Comparison of ENCODE assay signal across 1 cellular context in the genomic region with DNA sequence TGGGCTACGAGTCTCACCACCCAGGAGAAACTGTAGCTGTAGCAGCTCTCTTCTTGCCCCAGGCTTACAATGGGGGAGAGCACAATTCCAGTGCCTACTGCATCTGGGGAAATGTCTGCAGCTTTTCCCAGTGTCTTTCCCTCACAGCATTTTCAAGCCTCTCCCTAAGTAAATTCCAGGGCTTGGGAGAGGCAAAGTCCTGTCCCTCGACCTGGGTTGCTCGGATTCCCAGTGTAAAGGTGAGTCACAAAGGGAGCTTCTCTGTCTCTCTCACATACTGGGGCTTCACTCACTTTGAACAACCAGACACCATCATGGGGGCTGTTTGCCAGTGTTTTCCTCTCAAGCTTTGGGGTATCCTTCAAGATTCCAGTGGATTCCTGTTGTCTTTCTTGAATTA.
TF ChIP-seq lines count a peak whose summit lies in the region.

No MANE protein-coding gene starts in this region.

TF ChIP-seq in WTC11, 78 proteins besides CTCF, POLR2A, EP300 and RAD21 (continued from another document):
- TF ChIP-seq ZNF425 (CRISPR knock-in tag; conservative IDR thresholded peaks at IDR 0.05) (no peak), PRRX2 (CRISPR knock-in tag; IDR thresholded peaks at IDR 0.05) (no peak), USF1 (CRISPR knock-in tag; IDR thresholded peaks at IDR 0.05) (no peak), OVOL2 (CRISPR knock-in tag; IDR thresholded peaks at IDR 0.05; ENCODE audit: borderline replicate concordance) (no peak), EMX1 (CRISPR knock-in tag; IDR thresholded peaks at IDR 0.05) (no peak), ELF4 (CRISPR knock-in tag; IDR thresholded peaks at IDR 0.05; ENCODE audit: low read depth) (no peak), TCF7 (CRISPR knock-in tag; IDR thresholded peaks at IDR 0.05; ENCODE audit: low read depth) (no peak), PRDM15 (CRISPR knock-in tag; IDR thresholded peaks at IDR 0.05) (no peak), JAZF1 (CRISPR knock-in tag; IDR thresholded peaks at IDR 0.05) (no peak), ZNF219 (CRISPR knock-in tag; IDR thresholded peaks at IDR 0.05; ENCODE audit: borderline replicate concordance) (no peak), CREM (CRISPR knock-in tag; IDR thresholded peaks at IDR 0.05) (no peak), E2F5 (CRISPR knock-in tag; IDR thresholded peaks at IDR 0.05) (no peak), MLX (CRISPR knock-in tag; IDR thresholded peaks at IDR 0.05) (no peak)
- TF ChIP-seq, protein P1, sequence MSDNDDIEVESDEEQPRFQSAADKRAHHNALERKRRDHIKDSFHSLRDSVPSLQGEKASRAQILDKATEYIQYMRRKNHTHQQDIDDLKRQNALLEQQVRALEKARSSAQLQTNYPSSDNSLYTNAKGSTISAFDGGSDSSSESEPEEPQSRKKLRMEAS (CRISPR knock-in tag; IDR thresholded peaks at IDR 0.05) = no peak
- TF ChIP-seq, protein P2, sequence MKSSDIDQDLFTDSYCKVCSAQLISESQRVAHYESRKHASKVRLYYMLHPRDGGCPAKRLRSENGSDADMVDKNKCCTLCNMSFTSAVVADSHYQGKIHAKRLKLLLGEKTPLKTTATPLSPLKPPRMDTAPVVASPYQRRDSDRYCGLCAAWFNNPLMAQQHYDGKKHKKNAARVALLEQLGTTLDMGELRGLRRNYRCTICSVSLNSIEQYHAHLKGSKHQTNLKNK (CRISPR knock-in tag; IDR thresholded peaks at IDR 0.05) = no peak
